ENCODE assay signal across 18 cellular contexts in genomic region chr22:38721551-38721950, GRCh38. TPM values are rescaled to one million over a fixed set of nuclear protein-coding genes. Genes with fewer than 3 reads are reported as not detected.
DNase-seq lines count a peak whose midpoint lies in the region; ATAC-seq and TF ChIP-seq lines count a peak whose summit lies in the region.
"Had no signal": no experiment of that assay in that cellular context is flagged by ENCODE, and none has a peak within 500 bp of the region (broad histone marks: within the 10 kb centered on the region; RNA-seq: fewer than 3 reads in every experiment).

No MANE protein-coding gene starts in this region.

- peaks cover 8% of the 10 kb centered on the region; the same call in 1 of the 2 replicates for H4K20me1 ChIP-seq in Karpas-422 (ENCODE audit: insufficient read depth, low read depth, low read length)

- peaks cover 12% of the 10 kb centered on the region; the same call in 1 of the 2 replicates for H3K79me2 ChIP-seq in Karpas-422 (ENCODE audit: low read length)

- H3K27ac Mint-ChIP-seq in natural killer cell, result peak overlapping the region; percentile 27 to 60
- no peak overlapping the region for H3K27ac Mint-ChIP-seq in natural killer cell treated with Interleukin-12 subunit alpha and Interleukin-12 subunit beta and Interleukin-15 and Interleukin-18, amount 100 ng/mL, for 72 hours
- H3K27ac Mint-ChIP-seq in dendritic cell treated with granulocyte-macrophage colony-stimulating factor and Interleukin-4, amounts not matched to agents 40 ng/mL and 50 ng/mL, for 4 days, result peak overlapping the region; percentile 15
- H3K27ac Mint-ChIP-seq: B cell had no signal

- H3K4me1 Mint-ChIP-seq in natural killer cell, result peaks cover 17 to 23% of the 10 kb centered on the region in 2 donors
- peaks cover 6 to 10% of the 10 kb centered on the region in 2 donors for H3K4me1 Mint-ChIP-seq in natural killer cell treated with Interleukin-12 subunit alpha and Interleukin-12 subunit beta and Interleukin-15 and Interleukin-18, amount 100 ng/mL, for 72 hours (ENCODE audit: low read depth in 2 of 2)
- H3K4me1 Mint-ChIP-seq in dendritic cell treated with granulocyte-macrophage colony-stimulating factor and Interleukin-4, amounts not matched to agents 40 ng/mL and 50 ng/mL, for 4 days (ENCODE audit: low read depth), result peaks cover 15% of the 10 kb centered on the region

- intact Hi-C loops in natural killer cell (cut with micrococcal nuclease) (no loop called here), transverse colon (cut with DNase I; ENCODE audit: low total_unique reads) (no loop called here)
- intact Hi-C loops in dendritic cell treated with granulocyte-macrophage colony-stimulating factor and Interleukin-4, amounts not matched to agents 40 ng/mL and 50 ng/mL, for 4 days (cut with micrococcal nuclease), result no loop called here

- H3K4me3 ChIP-seq in transverse colon, result no peak overlapping the region
- no peak overlapping the region for H3K4me3 ChIP-seq in Karpas-422 (ENCODE audit: low read length)
- H3K4me3 ChIP-seq: BLaER1 treated with 17β-estradiol and CSF1 and Interleukin-3, amounts not matched to agents 10 nM and 100 nM; HAP-1 had no signal

- no peak for ATAC-seq in natural killer cell
- no peak for ATAC-seq in natural killer cell treated with Interleukin-12 subunit alpha and Interleukin-12 subunit beta and Interleukin-15 and Interleukin-18, amount 100 ng/mL, for 72 hours
- ATAC-seq in GM18517 (IDR thresholded peaks at IDR 0.05; ENCODE audit: unreplicated experiment), result no peak
- ATAC-seq: HepG2 had no signal

- WGBS in transverse colon (ENCODE audit: low coverage in 1 of 2), 2 donors, result 88% methylated on average over 7 of the region's 7 CpGs; no CpG with 5 or more reads in 1 of the 2 donors

- no peak overlapping the region for H3K4me2 ChIP-seq in Karpas-422 (ENCODE audit: low read depth, low read length, poor library complexity, severe bottlenecking)
- H3K4me2 ChIP-seq: BLaER1 treated with 17β-estradiol and CSF1 and Interleukin-3, amounts not matched to agents 10 nM and 100 nM had no signal

- no peak overlapping the region for H2AFZ ChIP-seq in Karpas-422 (ENCODE audit: low read length)

- in situ Hi-C loops in transverse colon (cut with MboI; ENCODE audit: low pct_ligation_motif_present in 1 of 4, low pct_unique_long_range_greater_than_20kb in 1 of 4, low sequenced_read_pairs in 3 of 4), result no loop called here

- H3K4me1 ChIP-seq in transverse colon, result peaks cover 0 to 13% (median 7%) of the 10 kb centered on the region in 4 donors
- no peaks in the 10 kb centered on the region for H3K4me1 ChIP-seq in Karpas-422 (ENCODE audit: low read length)
- H3K4me1 ChIP-seq: HAP-1 had no signal

- no peak for DNase-seq in natural killer cell
- no peak for DNase-seq in natural killer cell treated with Interleukin-12 subunit alpha and Interleukin-12 subunit beta and Interleukin-15 and Interleukin-18, amount 100 ng/mL, for 72 hours (ENCODE audit: low spot score)
- peak; percentile 2 for DNase-seq in transverse colon
- DNase-seq in middle frontal gyrus (ENCODE audit: extremely low spot score, low spot score), result no peak
- no peak for DNase-seq in Karpas-422
- DNase-seq: 8988T; CD8-positive, alpha-beta memory T cell; COR-L47; DMS153; DMS79; GDM1 had no signal

- TF ChIP-seq POLR2A in transverse colon (IDR thresholded peaks at IDR 0.05), result no peak

- no peak for TF ChIP-seq EP300 in transverse colon (IDR thresholded peaks at IDR 0.05; ENCODE audit: low read depth)

- H3K9me2 ChIP-seq in Karpas-422 (replicated peaks; ENCODE audit: insufficient read depth, low read length), result no peaks in the 10 kb centered on the region

- H3K36me3 ChIP-seq in transverse colon, result peaks cover 0 to 64% (median 20%) of the 10 kb centered on the region in 4 donors
- peaks cover 33% of the 10 kb centered on the region; the same call in 1 of the 2 replicates for H3K36me3 ChIP-seq in Karpas-422 (ENCODE audit: insufficient read depth, low read length)

- no peak overlapping the region for H3K9ac ChIP-seq in Karpas-422 (ENCODE audit: low read length)
- H3K9ac ChIP-seq: BLaER1 treated with 17β-estradiol and CSF1 and Interleukin-3, amounts not matched to agents 10 nM and 100 nM had no signal

- H3K9me3 ChIP-seq in transverse colon (no peaks in the 10 kb centered on the region), Karpas-422 (ENCODE audit: low read length) (no peaks in the 10 kb centered on the region)
- H3K9me3 ChIP-seq: BLaER1 treated with 17β-estradiol and CSF1 and Interleukin-3, amounts not matched to agents 10 nM and 100 nM; HAP-1 had no signal

- H3K27me3 Mint-ChIP-seq in natural killer cell (ENCODE audit: low read depth in 2 of 2), result no peaks in the 10 kb centered on the region
- H3K27me3 Mint-ChIP-seq in natural killer cell treated with Interleukin-12 subunit alpha and Interleukin-12 subunit beta and Interleukin-15 and Interleukin-18, amount 100 ng/mL, for 72 hours, result no peaks in the 10 kb centered on the region
- H3K27me3 Mint-ChIP-seq in dendritic cell treated with granulocyte-macrophage colony-stimulating factor and Interleukin-4, amounts not matched to agents 40 ng/mL and 50 ng/mL, for 4 days, result no peaks in the 10 kb centered on the region
- H3K27me3 Mint-ChIP-seq: B cell; CD8-positive, alpha-beta memory T cell; IgD-negative memory B cell had no signal

- TF ChIP-seq CTCF in natural killer cell (IDR thresholded peaks at IDR 0.05), result no peak
- no peak for TF ChIP-seq CTCF in transverse colon (IDR thresholded peaks at IDR 0.05)

- no peak overlapping the region for H3K4me3 Mint-ChIP-seq in natural killer cell
- H3K4me3 Mint-ChIP-seq in natural killer cell treated with Interleukin-12 subunit alpha and Interleukin-12 subunit beta and Interleukin-15 and Interleukin-18, amount 100 ng/mL, for 72 hours, result no peak overlapping the region
- H3K4me3 Mint-ChIP-seq in dendritic cell treated with granulocyte-macrophage colony-stimulating factor and Interleukin-4, amounts not matched to agents 40 ng/mL and 50 ng/mL, for 4 days, result no peak overlapping the region
- H3K4me3 Mint-ChIP-seq: B cell; CD8-positive, alpha-beta memory T cell; IgD-negative memory B cell had no signal

- H3K36me3 Mint-ChIP-seq in natural killer cell, result peaks cover 9% of the 10 kb centered on the region
- H3K36me3 Mint-ChIP-seq in natural killer cell treated with Interleukin-12 subunit alpha and Interleukin-12 subunit beta and Interleukin-15 and Interleukin-18, amount 100 ng/mL, for 72 hours, result peaks cover 7% of the 10 kb centered on the region
- H3K36me3 Mint-ChIP-seq in dendritic cell treated with granulocyte-macrophage colony-stimulating factor and Interleukin-4, amounts not matched to agents 40 ng/mL and 50 ng/mL, for 4 days (ENCODE audit: low read depth), result peaks cover 96% of the 10 kb centered on the region

- no peak overlapping the region for H3K27ac ChIP-seq in transverse colon
- H3K27ac ChIP-seq in Karpas-422 (ENCODE audit: low read length), result no peak overlapping the region
- H3K27ac ChIP-seq: BLaER1 treated with 17β-estradiol and CSF1 and Interleukin-3, amounts not matched to agents 10 nM and 100 nM had no signal

- no peaks in the 10 kb centered on the region for H3K9me3 Mint-ChIP-seq in natural killer cell
- H3K9me3 Mint-ChIP-seq in natural killer cell treated with Interleukin-12 subunit alpha and Interleukin-12 subunit beta and Interleukin-15 and Interleukin-18, amount 100 ng/mL, for 72 hours, result no peaks in the 10 kb centered on the region
- H3K9me3 Mint-ChIP-seq in dendritic cell treated with granulocyte-macrophage colony-stimulating factor and Interleukin-4, amounts not matched to agents 40 ng/mL and 50 ng/mL, for 4 days, result no peaks in the 10 kb centered on the region
- H3K9me3 Mint-ChIP-seq: CD8-positive, alpha-beta memory T cell; IgD-negative memory B cell had no signal

- H3K27me3 ChIP-seq in transverse colon (no peaks in the 10 kb centered on the region), Karpas-422 (ENCODE audit: low read length) (no peaks in the 10 kb centered on the region)
- H3K27me3 ChIP-seq: BLaER1 treated with 17β-estradiol and CSF1 and Interleukin-3, amounts not matched to agents 10 nM and 100 nM had no signal

RNA-seq across cellular contexts. Expression of gene GTPBP1, which starts 15.8 kb away (rescaled TPM):
- total RNA-seq in natural killer cell (100 to 1,000 TPM; 236 to 259 (median 249) TPM), transverse colon (10 to 100 TPM; 51.5 to 84.9 (median 77.6) TPM)
- 100 to 1,000 TPM; 135 to 192 TPM for total RNA-seq in natural killer cell treated with Interleukin-12 subunit alpha and Interleukin-12 subunit beta and Interleukin-15 and Interleukin-18, amount 100 ng/mL, for 72 hours
- total RNA-seq in Karpas-422 (2014; rRNA removed; shearing (Covaris generic); ENCODE audit: low replicate concordance), result 47.6 and 53.4 TPM in 2 replicates

RNA-seq across cellular contexts. Expression of gene JOSD1, which starts 20.8 kb away (rescaled TPM):
- total RNA-seq in natural killer cell (100 to 1,000 TPM; 123 to 165 (median 128) TPM), transverse colon (100 to 1,000 TPM in 3 of 4 donors, 10 to 100 TPM in 1; 34.6 to 189 (median 138) TPM)
- 10 to 100 TPM; 53.6 to 62.3 TPM for total RNA-seq in natural killer cell treated with Interleukin-12 subunit alpha and Interleukin-12 subunit beta and Interleukin-15 and Interleukin-18, amount 100 ng/mL, for 72 hours
- total RNA-seq in Karpas-422 (2014; rRNA removed; shearing (Covaris generic); ENCODE audit: low replicate concordance), result 50.5 and 64.1 TPM in 2 replicates

RNA-seq across cellular contexts. Expression of gene SUN2, which starts 34.2 kb away (rescaled TPM):
- 1,000 to 10,000 TPM in 1 of 3 donors, 100 to 1,000 TPM in 2; 882 to 1,056 (median 886) TPM for total RNA-seq in natural killer cell
- total RNA-seq in natural killer cell treated with Interleukin-12 subunit alpha and Interleukin-12 subunit beta and Interleukin-15 and Interleukin-18, amount 100 ng/mL, for 72 hours, result 100 to 1,000 TPM; 203 to 215 TPM
- 100 to 1,000 TPM; 168 to 523 (median 216) TPM for total RNA-seq in transverse colon
- 23.3 and 44.9 TPM in 2 replicates for total RNA-seq in Karpas-422 (2014; rRNA removed; shearing (Covaris generic); ENCODE audit: low replicate concordance)

RNA-seq across cellular contexts. Expression of gene TOMM22, which starts 39.8 kb away (rescaled TPM):
- total RNA-seq in natural killer cell, result 10 to 100 TPM; 45.9 to 50.6 (median 47.5) TPM
- 100 to 1,000 TPM; 109 to 153 TPM for total RNA-seq in natural killer cell treated with Interleukin-12 subunit alpha and Interleukin-12 subunit beta and Interleukin-15 and Interleukin-18, amount 100 ng/mL, for 72 hours
- 10 to 100 TPM; 19.1 to 48.3 (median 32.9) TPM for total RNA-seq in transverse colon
- total RNA-seq in Karpas-422 (2014; rRNA removed; shearing (Covaris generic); ENCODE audit: low replicate concordance), result 57.8 and 74.1 TPM in 2 replicates

Comparison
In these comparisons a context has a peak if more than half of its experiments do, and no peak if none do; other contexts are left out.
1. H3K27ac Mint-ChIP-seq: peak in natural killer cell (2 of 2) and dendritic cell treated with granulocyte-macrophage colony-stimulating factor and Interleukin-4, amounts not matched to agents 40 ng/mL and 50 ng/mL, for 4 days (single experiment); none in natural killer cell treated with Interleukin-12 subunit alpha and Interleukin-12 subunit beta and Interleukin-15 and Interleukin-18, amount 100 ng/mL, for 72 hours (0 of 2).